17 cellular contexts compared by ENCODE assay signal in the genomic region with DNA sequence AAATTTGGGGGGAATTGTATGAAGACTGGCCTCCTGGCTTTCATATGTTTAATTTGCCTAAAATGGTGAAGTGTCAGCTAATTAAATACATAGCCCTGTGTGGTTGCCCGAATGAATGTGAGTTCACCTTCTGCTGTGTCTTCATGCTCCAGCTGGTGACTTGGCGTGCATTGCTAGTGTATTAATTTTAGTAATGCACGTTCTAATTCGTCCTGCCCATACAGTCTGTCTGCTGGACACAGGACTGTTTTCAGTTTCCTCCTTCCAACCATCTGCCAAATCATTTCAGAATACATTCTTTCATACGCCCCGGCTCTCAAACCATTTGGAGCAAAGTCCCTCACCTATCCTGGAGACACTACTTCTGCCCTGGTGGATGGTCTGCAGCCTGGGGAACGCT.
DNase-seq lines count a peak whose midpoint lies in the region; ATAC-seq lines count a peak whose summit lies in the region.
"Had no signal": no experiment of that assay in that cellular context is flagged by ENCODE, and none has a peak within 500 bp of the region (broad histone marks: within the 10 kb centered on the region; RNA-seq: fewer than 3 reads in every experiment).

No MANE protein-coding gene starts in this region.

- peak overlapping the region; percentile 1 for H3K27ac Mint-ChIP-seq in activated naive CD4-positive, alpha-beta T cell treated with anti-CD3 and anti-CD28 coated beads, Interleukin-2, amount 50 U/mL, for 24 hours
- no peak overlapping the region for H3K27ac Mint-ChIP-seq in activated naive CD4-positive, alpha-beta T cell treated with anti-CD3 and anti-CD28 coated beads, Interleukin-2, amount 50 U/mL, for 72 hours
- H3K27ac Mint-ChIP-seq: CD8-positive, alpha-beta memory T cell; HFFc6 had no signal

- peak overlapping the region in 2 of 3 donors; percentile 22 to 43 for H3K4me3 ChIP-seq in skeletal muscle tissue (ENCODE audit: low read length in 3 of 3)
- H3K4me3 ChIP-seq: BLaER1 treated with 17β-estradiol and CSF1 and Interleukin-3, amounts not matched to agents 10 nM and 100 nM; K562; SK-N-MC had no signal

- no peak overlapping the region for H3K27ac ChIP-seq in skeletal muscle tissue (ENCODE audit: low read depth, low read length)
- H3K27ac ChIP-seq: BLaER1 treated with 17β-estradiol and CSF1 and Interleukin-3, amounts not matched to agents 10 nM and 100 nM; SK-N-MC had no signal

- peaks cover 0 to 2% (median 0%) of the 10 kb centered on the region in 3 donors for H3K36me3 ChIP-seq in skeletal muscle tissue (ENCODE audit: control insufficient read depth in 3 of 3, insufficient read depth in 3 of 3, low read length in 3 of 3)
- H3K36me3 ChIP-seq: BLaER1 treated with 17β-estradiol and CSF1 and Interleukin-3, amounts not matched to agents 10 nM and 100 nM had no signal

- peaks cover 22% of the 10 kb centered on the region for H3K27me3 Mint-ChIP-seq in activated naive CD4-positive, alpha-beta T cell treated with anti-CD3 and anti-CD28 coated beads, Interleukin-2, amount 50 U/mL, for 24 hours

- peaks cover 4% of the 10 kb centered on the region for H3K4me1 Mint-ChIP-seq in activated naive CD4-positive, alpha-beta T cell treated with anti-CD3 and anti-CD28 coated beads, Interleukin-2, amount 50 U/mL, for 24 hours

- H3K9ac ChIP-seq in skeletal muscle tissue (ENCODE audit: low read depth in 1 of 3, low read length in 3 of 3): peak overlapping the region in 2 of 3 donors; percentile 20 to 45
- H3K9ac ChIP-seq: BLaER1 treated with 17β-estradiol and CSF1 and Interleukin-3, amounts not matched to agents 10 nM and 100 nM had no signal

- no peaks in the 10 kb centered on the region for H3K9me3 ChIP-seq in skeletal muscle tissue (ENCODE audit: control insufficient read depth in 3 of 3, low read length in 3 of 3)

- DNase-seq in activated naive CD4-positive, alpha-beta T cell treated with anti-CD3 and anti-CD28 coated beads, Interleukin-2, amount 50 U/mL, for 72 hours (ENCODE audit: low spot score in 2 of 2): no peak
- DNase-seq in GM03348 (ENCODE audit: low spot score): peak; percentile 38
- peak; percentile 87 for DNase-seq in cerebellar cortex (ENCODE audit: low spot score)
- DNase-seq in left lobe of liver (ENCODE audit: low spot score): no peak
- DNase-seq: CD8-positive, alpha-beta memory T cell; DMS79; HFFc6; NCI-H1105 treated with DMSO at 0.1 percent for 48 hours; NCI-H1930; NK-92 treated with Interleukin-12 subunit alpha and Interleukin-12 subunit beta, amount 100 ng/mL, for 24 hours; SHP77 had no signal

- no peaks in the 10 kb centered on the region for H3K9me3 Mint-ChIP-seq in activated naive CD4-positive, alpha-beta T cell treated with anti-CD3 and anti-CD28 coated beads, Interleukin-2, amount 50 U/mL, for 24 hours
- H3K9me3 Mint-ChIP-seq in activated naive CD4-positive, alpha-beta T cell treated with anti-CD3 and anti-CD28 coated beads, Interleukin-2, amount 50 U/mL, for 72 hours: no peaks in the 10 kb centered on the region
- H3K9me3 Mint-ChIP-seq: CD8-positive, alpha-beta memory T cell; HFFc6 had no signal

- no peak for ATAC-seq in activated naive CD4-positive, alpha-beta T cell treated with anti-CD3 and anti-CD28 coated beads, Interleukin-2, amount 50 U/mL, for 72 hours
- ATAC-seq in left lobe of liver (no peak), HG03457 (IDR thresholded peaks at IDR 0.05; ENCODE audit: unreplicated experiment) (no peak)
- ATAC-seq: K562 had no signal

- H3K36me3 Mint-ChIP-seq in activated naive CD4-positive, alpha-beta T cell treated with anti-CD3 and anti-CD28 coated beads, Interleukin-2, amount 50 U/mL, for 24 hours: no peaks in the 10 kb centered on the region
- H3K36me3 Mint-ChIP-seq in activated naive CD4-positive, alpha-beta T cell treated with anti-CD3 and anti-CD28 coated beads, Interleukin-2, amount 50 U/mL, for 72 hours: no peaks in the 10 kb centered on the region
- H3K36me3 Mint-ChIP-seq: CD8-positive, alpha-beta memory T cell had no signal

- peaks cover 0 to 7% (median 5%) of the 10 kb centered on the region in 3 donors for H3K4me1 ChIP-seq in skeletal muscle tissue (ENCODE audit: control insufficient read depth in 3 of 3, insufficient read depth in 3 of 3, low read length in 3 of 3)
- H3K4me1 ChIP-seq: BLaER1 treated with 17β-estradiol and CSF1 and Interleukin-3, amounts not matched to agents 10 nM and 100 nM had no signal

- H3K27me3 ChIP-seq in skeletal muscle tissue (ENCODE audit: control insufficient read depth in 3 of 3, insufficient read depth in 3 of 3, low read length in 3 of 3): peaks cover 14 to 16% (median 15%) of the 10 kb centered on the region in 3 donors
- H3K27me3 ChIP-seq: BLaER1 treated with 17β-estradiol and CSF1 and Interleukin-3, amounts not matched to agents 10 nM and 100 nM had no signal

- H3K4me3 Mint-ChIP-seq in activated naive CD4-positive, alpha-beta T cell treated with anti-CD3 and anti-CD28 coated beads, Interleukin-2, amount 50 U/mL, for 24 hours: no peak overlapping the region
- H3K4me3 Mint-ChIP-seq: CD8-positive, alpha-beta memory T cell; HFFc6 had no signal

Comparison
In these comparisons a context has a peak if more than half of its experiments do, and no peak if none do; other contexts are left out.
1. DNase-seq: peak in GM03348 (single experiment) and cerebellar cortex (single experiment); none in activated naive CD4-positive, alpha-beta T cell treated with anti-CD3 and anti-CD28 coated beads, Interleukin-2, amount 50 U/mL, for 72 hours (0 of 2) and left lobe of liver (single experiment).